9 cellular contexts compared by ENCODE assay signal in genomic region chr6:149961728-149962425, GRCh38. TPM values are rescaled to one million over a fixed set of nuclear protein-coding genes. Genes with fewer than 3 reads are reported as not detected.
A peak's percentile ranks its signal among the peaks of the same experiment; 100 is the strongest.
DNase-seq lines count a peak whose midpoint lies in the region; ATAC-seq and TF ChIP-seq lines count a peak whose summit lies in the region.
"Had no signal": no experiment of that assay in that cellular context is flagged by ENCODE, and none has a peak within 500 bp of the region (broad histone marks: within the 10 kb centered on the region; RNA-seq: fewer than 3 reads in every experiment).

No MANE protein-coding gene starts in this region.

- no peak overlapping the region for H3K18ac ChIP-seq in neuronal stem cell (ENCODE audit: low read length)

- H2AK5ac ChIP-seq in neuronal stem cell (ENCODE audit: low read depth, low read length): no peak overlapping the region

- ATAC-seq in GM21529 (IDR thresholded peaks at IDR 0.05; ENCODE audit: unreplicated experiment) (no peak), Right ventricle myocardium superior (ENCODE audit: poor library complexity) (no peak), HG03097 (IDR thresholded peaks at IDR 0.05; ENCODE audit: low FRiP score, unreplicated experiment) (no peak)

- H3K79me1 ChIP-seq in neuronal stem cell (ENCODE audit: low read depth, low read length): no peaks in the 10 kb centered on the region

- no peak overlapping the region for H2BK5ac ChIP-seq in neuronal stem cell (ENCODE audit: low read length)

- no peak overlapping the region for H3K9ac ChIP-seq in neuronal stem cell (ENCODE audit: low read depth, low read length, poor library complexity)

- H2BK120ac ChIP-seq in neuronal stem cell (ENCODE audit: low read depth, low read length): no peak overlapping the region

- intact Hi-C loops in Right ventricle myocardium superior (cut with DNase I): no loop called here

- H4K8ac ChIP-seq in neuronal stem cell (ENCODE audit: low read depth, low read length): no peak overlapping the region

- DNase-seq in ACHN (peak; percentile 61), SW480 (ENCODE audit: low spot score) (peak; percentile 35), epithelial cell of proximal tubule (ENCODE audit: low read depth) (no peak), neuronal stem cell (ENCODE audit: low spot score) (no peak), Right ventricle myocardium superior (no peak)

- no peak overlapping the region for H2AFZ ChIP-seq in neuronal stem cell (ENCODE audit: low read length)

- H3K4me1 ChIP-seq in neuronal stem cell (ENCODE audit: control insufficient read depth in 2 of 2, insufficient read depth in 1 of 2, low read depth in 1 of 2, low read length in 2 of 2): peaks cover 8 to 10% of the 10 kb centered on the region in 2 donors

- H3K4me2 ChIP-seq in neuronal stem cell (ENCODE audit: insufficient read depth, low read length, poor library complexity, severe bottlenecking): no peak overlapping the region

- H2BK15ac ChIP-seq in neuronal stem cell (ENCODE audit: low read length): no peak overlapping the region

- no peak overlapping the region for H3K27ac ChIP-seq in neuronal stem cell (replicated peaks; ENCODE audit: low read length)
- H3K27ac ChIP-seq: skin epidermis had no signal

- peak; percentile 38; the same call in 1 of the 3 replicates for TF ChIP-seq CTCF in GM12872 (IDR thresholded peaks at IDR 0.05; ENCODE audit: insufficient read depth, low read depth, low read length)
- peak; percentile 40 for TF ChIP-seq CTCF in epithelial cell of proximal tubule (conservative IDR thresholded peaks at IDR 0.05; ENCODE audit: low read depth, low read length)

- no peaks in the 10 kb centered on the region for H3K9me3 ChIP-seq in neuronal stem cell (replicated peaks in 1 of 2; ENCODE audit: control insufficient read depth in 2 of 2, insufficient read depth in 1 of 2, low read depth in 1 of 2, low read length in 2 of 2)

- H3K27me3 ChIP-seq in neuronal stem cell (ENCODE audit: control insufficient read depth in 3 of 3, insufficient read depth in 3 of 3, low read depth in 1 of 3, low read length in 3 of 3): peaks cover 15 to 95% (median 56%) of the 10 kb centered on the region in 3 experiments

- H3K4me3 ChIP-seq in epithelial cell of proximal tubule (ENCODE audit: low read depth, low read length) (no peak overlapping the region), neuronal stem cell (ENCODE audit: low read length in 2 of 2) (no peak overlapping the region)
- H3K4me3 ChIP-seq: skin epidermis had no signal

- no peak overlapping the region for H2BK12ac ChIP-seq in neuronal stem cell (ENCODE audit: low read length)

- H3K4ac ChIP-seq in neuronal stem cell (ENCODE audit: low read length): no peak overlapping the region

- no peak overlapping the region for H3K23ac ChIP-seq in neuronal stem cell (ENCODE audit: low read depth, low read length, poor library complexity)

- H4K91ac ChIP-seq in neuronal stem cell (ENCODE audit: low read depth, low read length, poor library complexity): no peak overlapping the region

- WGBS in neuronal stem cell (ENCODE audit: extremely low coverage in 2 of 2, insufficient read length in 2 of 2, insufficient replicate concordance in 1 of 2), 2 donors: no CpG with 5 or more reads among the region's 6 CpGs

- no peaks in the 10 kb centered on the region for H3K36me3 ChIP-seq in neuronal stem cell (replicated peaks in 1 of 2; ENCODE audit: control insufficient read depth in 2 of 2, insufficient read depth in 2 of 2, low read length in 2 of 2)

- no peak overlapping the region for H3K14ac ChIP-seq in neuronal stem cell (ENCODE audit: low read length)

- in situ Hi-C loops in ACHN (cut with HindIII; ENCODE audit: low pct_ligation_motif_present, low pct_unique_long_range_greater_than_20kb, low sequenced_read_pairs): no loop called here

RNA-seq across cellular contexts. Expression of gene ULBP1, which starts 1.9 kb away (rescaled TPM):
- total RNA-seq in epithelial cell of proximal tubule (0.23 and 0.94 TPM in 2 replicates), Right ventricle myocardium superior (0.13 TPM)
- polyA plus RNA-seq in neuronal stem cell (2013, experiment 1 of 2): 2.0 TPM
- 2.1 TPM for polyA plus RNA-seq in neuronal stem cell (2013, experiment 2 of 2)

RNA-seq across cellular contexts. Expression of gene ULBP2, which starts 20.1 kb away (rescaled TPM):
- total RNA-seq in epithelial cell of proximal tubule (5.3 and 16.0 TPM in 2 replicates), Right ventricle myocardium superior (0.65 TPM)
- not detected for polyA plus RNA-seq in neuronal stem cell (2013, experiment 1 of 2)
- polyA plus RNA-seq in neuronal stem cell (2013, experiment 2 of 2): 0.03 TPM

RNA-seq across cellular contexts. Expression of gene RAET1G, which starts 39.0 kb away (rescaled TPM):
- total RNA-seq in epithelial cell of proximal tubule (0.43 TPM in 1 of 2 replicates, not detected in the other), Right ventricle myocardium superior (not detected)
- 0.04 TPM for polyA plus RNA-seq in neuronal stem cell (2013, experiment 1 of 2)
- not detected for polyA plus RNA-seq in neuronal stem cell (2013, experiment 2 of 2)

Comparison
In these comparisons a context has a peak if more than half of its experiments do, and no peak if none do; other contexts are left out.
1. DNase-seq: peak in ACHN (single experiment) and SW480 (single experiment); none in epithelial cell of proximal tubule (single experiment), neuronal stem cell (single experiment) and Right ventricle myocardium superior (single experiment).